ENCODE assay signal across 1 cellular context in the genomic region with DNA sequence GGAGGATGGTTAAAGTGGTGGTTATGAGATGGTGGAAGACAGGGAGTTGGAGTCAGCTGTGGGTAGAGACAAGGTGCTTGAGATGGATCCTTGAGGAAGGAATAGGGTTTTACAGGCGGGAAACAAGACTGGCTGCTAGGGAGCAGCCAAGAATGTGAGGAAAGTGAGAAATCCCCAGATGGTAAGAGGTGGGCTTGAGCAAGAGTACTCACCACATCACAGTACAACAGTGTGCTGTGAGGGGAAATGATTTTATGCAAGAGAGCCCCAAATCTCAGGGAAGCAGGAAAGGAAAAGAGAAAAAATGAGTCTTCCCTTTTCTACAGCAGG.
TF ChIP-seq lines count a peak whose summit lies in the region.

No MANE protein-coding gene starts in this region.

TF ChIP-seq in HEK293, 187 proteins besides CTCF, POLR2A, EP300 and RAD21 (continued from another document):
- TF ChIP-seq ZFP41 (tag by site-specific recombination; IDR thresholded peaks at IDR 0.05; ENCODE audit: borderline replicate concordance) = no peak
- TF ChIP-seq ZNF366 (tag by site-specific recombination; conservative IDR thresholded peaks at IDR 0.05) = 0 out of 2 replicates have a peak, but pooled peaks have one; percentile 23
- TF ChIP-seq, protein P1, sequence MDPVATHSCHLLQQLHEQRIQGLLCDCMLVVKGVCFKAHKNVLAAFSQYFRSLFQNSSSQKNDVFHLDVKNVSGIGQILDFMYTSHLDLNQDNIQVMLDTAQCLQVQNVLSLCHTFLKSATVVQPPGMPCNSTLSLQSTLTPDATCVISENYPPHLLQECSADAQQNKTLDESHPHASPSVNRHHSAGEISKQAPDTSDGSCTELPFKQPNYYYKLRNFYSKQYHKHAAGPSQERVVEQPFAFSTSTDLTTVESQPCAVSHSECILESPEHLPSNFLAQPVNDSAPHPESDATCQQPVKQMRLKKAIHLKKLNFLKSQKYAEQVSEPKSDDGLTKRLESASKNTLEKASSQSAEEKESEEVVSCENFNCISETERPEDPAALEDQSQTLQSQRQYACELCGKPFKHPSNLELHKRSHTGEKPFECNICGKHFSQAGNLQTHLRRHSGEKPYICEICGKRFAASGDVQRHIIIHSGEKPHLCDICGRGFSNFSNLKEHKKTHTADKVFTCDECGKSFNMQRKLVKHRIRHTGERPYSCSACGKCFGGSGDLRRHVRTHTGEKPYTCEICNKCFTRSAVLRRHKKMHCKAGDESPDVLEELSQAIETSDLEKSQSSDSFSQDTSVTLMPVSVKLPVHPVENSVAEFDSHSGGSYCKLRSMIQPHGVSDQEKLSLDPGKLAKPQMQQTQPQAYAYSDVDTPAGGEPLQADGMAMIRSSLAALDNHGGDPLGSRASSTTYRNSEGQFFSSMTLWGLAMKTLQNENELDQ (tag by site-specific recombination; IDR thresholded peaks at IDR 0.05; ENCODE audit: low read depth) = no peak
- no peak for TF ChIP-seq ZNF133 (tag by site-specific recombination; IDR thresholded peaks at IDR 0.05)
